14 cellular contexts compared by ENCODE assay signal in genomic region chrX:9538544-9539045, GRCh38.
DNase-seq lines count a peak whose midpoint lies in the region; ATAC-seq and TF ChIP-seq lines count a peak whose summit lies in the region.
"Had no signal": no experiment of that assay in that cellular context is flagged by ENCODE, and none has a peak within 500 bp of the region (broad histone marks: within the 10 kb centered on the region; RNA-seq: fewer than 3 reads in every experiment).

No MANE protein-coding gene starts in this region.

- no peaks in the 10 kb centered on the region for H3K36me3 ChIP-seq in testis (ENCODE audit: low read depth, missing control alignments)
- H3K36me3 ChIP-seq: upper lobe of right lung had no signal

- CTCF ChIA-PET in activated CD4-positive, alpha-beta T cell treated with anti-CD3 and anti-CD28 coated beads for 36 hours (lab: Charles Lee): interaction anchor here (0.6 kb wide), 1 partner anchor 156 kb away, joined by 3 read pairs; no protein-coding TSS in a partner anchor
- CTCF ChIA-PET in activated CD4-positive, alpha-beta T cell treated with anti-CD3 and anti-CD28 coated beads, Interleukin-2, amount 10 ng/mL, durations not matched to agents 7 days and 5 days (lab: Charles Lee): no interaction called here

- no peak for TF ChIP-seq CTCF in testis (IDR thresholded peaks at IDR 0.05)

- intact Hi-C loops in activated CD4-positive, alpha-beta T cell treated with anti-CD3 and anti-CD28 coated beads for 36 hours (cut with DNase I, micrococcal nuclease): no loop called here
- intact Hi-C loops in testis (cut with DNase I; ENCODE audit: low total_unique reads): no loop called here

- H3K9me3 Mint-ChIP-seq in activated CD4-positive, alpha-beta T cell treated with anti-CD3 and anti-CD28 coated beads for 36 hours (ENCODE audit: low read depth): no peaks in the 10 kb centered on the region
- peaks cover 3% of the 10 kb centered on the region for H3K9me3 Mint-ChIP-seq in activated CD4-positive, alpha-beta T cell treated with anti-CD3 and anti-CD28 coated beads, Interleukin-2, amount 10 ng/mL, durations not matched to agents 7 days and 5 days
- H3K9me3 Mint-ChIP-seq in activated naive CD8-positive, alpha-beta T cell treated with anti-CD3 and anti-CD28 coated beads, Interleukin-2, amount 10 ng/mL, durations not matched to agents 7 days and 5 days: peaks cover 3% of the 10 kb centered on the region
- H3K9me3 Mint-ChIP-seq: GM23338, memory B cell had no signal

- 57 to 85% methylated on average over 2 to 10 of the region's 10 CpGs for WGBS in testis, 2 donors

- peak overlapping the region; percentile 19 for H3K27ac Mint-ChIP-seq in activated CD4-positive, alpha-beta T cell treated with anti-CD3 and anti-CD28 coated beads for 36 hours
- H3K27ac Mint-ChIP-seq in activated CD4-positive, alpha-beta T cell treated with anti-CD3 and anti-CD28 coated beads, Interleukin-2, amount 10 ng/mL, durations not matched to agents 7 days and 5 days: no peak overlapping the region
- peak overlapping the region; percentile 60 for H3K27ac Mint-ChIP-seq in activated naive CD8-positive, alpha-beta T cell treated with anti-CD3 and anti-CD28 coated beads, Interleukin-2, amount 10 ng/mL, durations not matched to agents 7 days and 5 days
- H3K27ac Mint-ChIP-seq: GM23338, memory B cell had no signal

- no peak for TF ChIP-seq POLR2A in testis (IDR thresholded peaks at IDR 0.05)

- H3K4me3 ChIP-seq in testis: no peak overlapping the region
- H3K4me3 ChIP-seq: GM23338, upper lobe of right lung had no signal

- DNase-seq in activated CD4-positive, alpha-beta T cell treated with anti-CD3 and anti-CD28 coated beads for 36 hours: no peak
- no peak for DNase-seq in activated CD4-positive, alpha-beta T cell treated with anti-CD3 and anti-CD28 coated beads, Interleukin-2, amount 10 ng/mL, durations not matched to agents 7 days and 5 days
- DNase-seq in NCI-H2107 treated with DMSO at 0.1 percent for 48 hours (lab: John Stamatoyannopoulos, UW; ENCODE audit: unreplicated experiment): peak; percentile 92
- no peak for DNase-seq in activated naive CD8-positive, alpha-beta T cell treated with anti-CD3 and anti-CD28 coated beads, Interleukin-2, amount 10 ng/mL, durations not matched to agents 7 days and 5 days
- DNase-seq in testis: peak; percentile 54
- no peak for DNase-seq in HCEC 1CT
- DNase-seq in stimulated activated CD4-positive, alpha-beta T cell treated with anti-CD3 and anti-CD28 coated beads, Interleukin-4, amount 100 ng/mL, for 4 hours: no peak
- DNase-seq: activated CD4-positive, CD25-positive, alpha-beta regulatory T cell treated with anti-CD3 and anti-CD28 coated beads, Interleukin-2, amount 50 U/mL, for 72 hours; activated effector memory CD4-positive, alpha-beta T cell treated with Interleukin-2 at 50 U/mL for 16 hours; Right ventricle myocardium superior; upper lobe of right lung had no signal

- no peak overlapping the region for H3K27ac ChIP-seq in testis
- H3K27ac ChIP-seq: upper lobe of right lung had no signal

- H3K4me1 ChIP-seq in testis: no peaks in the 10 kb centered on the region
- H3K4me1 ChIP-seq: upper lobe of right lung had no signal

- peaks cover 14% of the 10 kb centered on the region for H3K36me3 Mint-ChIP-seq in activated CD4-positive, alpha-beta T cell treated with anti-CD3 and anti-CD28 coated beads for 36 hours (ENCODE audit: low read depth)
- peaks cover 11% of the 10 kb centered on the region for H3K36me3 Mint-ChIP-seq in activated CD4-positive, alpha-beta T cell treated with anti-CD3 and anti-CD28 coated beads, Interleukin-2, amount 10 ng/mL, durations not matched to agents 7 days and 5 days (ENCODE audit: low read depth)
- H3K36me3 Mint-ChIP-seq in activated naive CD8-positive, alpha-beta T cell treated with anti-CD3 and anti-CD28 coated beads, Interleukin-2, amount 10 ng/mL, durations not matched to agents 7 days and 5 days: peaks cover 7% of the 10 kb centered on the region

- no peak for ATAC-seq in activated CD4-positive, alpha-beta T cell treated with anti-CD3 and anti-CD28 coated beads for 36 hours
- ATAC-seq in activated naive CD8-positive, alpha-beta T cell treated with anti-CD3 and anti-CD28 coated beads, Interleukin-2, amount 10 ng/mL, durations not matched to agents 7 days and 5 days (ENCODE audit: low read depth): no peak
- ATAC-seq in HG03378 (IDR thresholded peaks at IDR 0.05; ENCODE audit: unreplicated experiment): no peak
- ATAC-seq: GM23338, upper lobe of right lung had no signal

- no peaks in the 10 kb centered on the region for H3K27me3 Mint-ChIP-seq in activated CD4-positive, alpha-beta T cell treated with anti-CD3 and anti-CD28 coated beads for 36 hours
- H3K27me3 Mint-ChIP-seq in activated CD4-positive, alpha-beta T cell treated with anti-CD3 and anti-CD28 coated beads, Interleukin-2, amount 10 ng/mL, durations not matched to agents 7 days and 5 days: no peaks in the 10 kb centered on the region
- no peaks in the 10 kb centered on the region for H3K27me3 Mint-ChIP-seq in activated naive CD8-positive, alpha-beta T cell treated with anti-CD3 and anti-CD28 coated beads, Interleukin-2, amount 10 ng/mL, durations not matched to agents 7 days and 5 days
- H3K27me3 Mint-ChIP-seq: memory B cell had no signal

- no peak overlapping the region for H3K4me3 Mint-ChIP-seq in activated CD4-positive, alpha-beta T cell treated with anti-CD3 and anti-CD28 coated beads for 36 hours
- H3K4me3 Mint-ChIP-seq in activated CD4-positive, alpha-beta T cell treated with anti-CD3 and anti-CD28 coated beads, Interleukin-2, amount 10 ng/mL, durations not matched to agents 7 days and 5 days: no peak overlapping the region
- H3K4me3 Mint-ChIP-seq in activated naive CD8-positive, alpha-beta T cell treated with anti-CD3 and anti-CD28 coated beads, Interleukin-2, amount 10 ng/mL, durations not matched to agents 7 days and 5 days: no peak overlapping the region
- H3K4me3 Mint-ChIP-seq: GM23338, memory B cell had no signal

- POLR2A ChIA-PET in activated CD4-positive, alpha-beta T cell treated with anti-CD3 and anti-CD28 coated beads for 36 hours (lab: Charles Lee): no interaction called here
- POLR2A ChIA-PET in activated CD4-positive, alpha-beta T cell treated with anti-CD3 and anti-CD28 coated beads, Interleukin-2, amount 10 ng/mL, durations not matched to agents 7 days and 5 days (lab: Charles Lee): no interaction called here
- POLR2A ChIA-PET in activated naive CD8-positive, alpha-beta T cell treated with anti-CD3 and anti-CD28 coated beads, Interleukin-2, amount 10 ng/mL, durations not matched to agents 7 days and 5 days (lab: Charles Lee): no interaction called here

- H3K4me1 Mint-ChIP-seq in activated CD4-positive, alpha-beta T cell treated with anti-CD3 and anti-CD28 coated beads for 36 hours: peaks cover 33% of the 10 kb centered on the region
- peaks cover 18% of the 10 kb centered on the region for H3K4me1 Mint-ChIP-seq in activated CD4-positive, alpha-beta T cell treated with anti-CD3 and anti-CD28 coated beads, Interleukin-2, amount 10 ng/mL, durations not matched to agents 7 days and 5 days
- H3K4me1 Mint-ChIP-seq in activated naive CD8-positive, alpha-beta T cell treated with anti-CD3 and anti-CD28 coated beads, Interleukin-2, amount 10 ng/mL, durations not matched to agents 7 days and 5 days: peaks cover 12% of the 10 kb centered on the region

- no peaks in the 10 kb centered on the region for H3K9me3 ChIP-seq in testis
- H3K9me3 ChIP-seq: upper lobe of right lung had no signal

- H3K27me3 ChIP-seq in testis: no peaks in the 10 kb centered on the region
- H3K27me3 ChIP-seq: upper lobe of right lung had no signal

Comparison
In these comparisons a context has a peak if more than half of its experiments do, and no peak if none do; other contexts are left out.
1. DNase-seq: peak in NCI-H2107 treated with DMSO at 0.1 percent for 48 hours (single experiment) and testis (single experiment); none in activated CD4-positive, alpha-beta T cell treated with anti-CD3 and anti-CD28 coated beads for 36 hours (single experiment), activated CD4-positive, alpha-beta T cell treated with anti-CD3 and anti-CD28 coated beads, Interleukin-2, amount 10 ng/mL, durations not matched to agents 7 days and 5 days (single experiment), activated naive CD8-positive, alpha-beta T cell treated with anti-CD3 and anti-CD28 coated beads, Interleukin-2, amount 10 ng/mL, durations not matched to agents 7 days and 5 days (single experiment), HCEC 1CT (single experiment) and stimulated activated CD4-positive, alpha-beta T cell treated with anti-CD3 and anti-CD28 coated beads, Interleukin-4, amount 100 ng/mL, for 4 hours (0 of 2).